Comparison of ENCODE assay signal across 28 cellular contexts in genomic region chr13:108632649-108633167, GRCh38. TPM values are rescaled to one million over a fixed set of nuclear protein-coding genes. Genes with fewer than 3 reads are reported as not detected.
"Had no signal": no experiment of that assay in that cellular context is flagged by ENCODE, and none has a peak within 500 bp of the region (broad histone marks: within the 10 kb centered on the region; RNA-seq: fewer than 3 reads in every experiment).

No MANE protein-coding gene starts in this region.

- H3K27me3 ChIP-seq: suprapubic skin, testis, thyroid gland, tibial artery, tibial nerve, transverse colon, upper lobe of left lung, upper lobe of right lung, uterus, vagina had no signal

- DNase-seq: stimulated activated CD4-positive, alpha-beta T cell treated with anti-CD3 and anti-CD28 coated beads, Interleukin-2, amount 100 ng/mL, for 48 hours; stimulated activated CD4-positive, alpha-beta T cell treated with anti-CD3 and anti-CD28 coated beads, Interleukin-4, amount 100 ng/mL, for 1 hour; stimulated activated CD4-positive, alpha-beta T cell treated with anti-CD3 and anti-CD28 coated beads, Interleukin-4, amount 100 ng/mL, for 24 hours; stimulated activated CD4-positive, alpha-beta T cell treated with anti-CD3 and anti-CD28 coated beads, Interleukin-4, amount 100 ng/mL, for 4 hours; stimulated activated CD8-positive, alpha-beta memory T cell treated with anti-CD3 and anti-CD28 coated beads, Interleukin-4, amount 100 ng/mL, for 48 hours; stimulated activated naive B cell treated with anti-CD40 and anti-IgM and Interleukin-4, amounts not matched to agents 10 μg/mL and 1 μg/mL and 100 μg/mL, for 72 hours; stimulated activated naive CD4-positive, alpha-beta T cell; stimulated activated naive CD4-positive, alpha-beta T cell treated with Interleukin-2 at 50 U/mL for 16 hours; stimulated activated naive CD8-positive, alpha-beta T cell treated with anti-CD3 and anti-CD28 coated beads, Interleukin-15, amount 100 ng/mL, for 72 hours; stimulated activated naive CD8-positive, alpha-beta T cell treated with anti-CD3 and anti-CD28 coated beads, Interleukin-15, Interleukin-2, amounts not matched to agents 100 U/mL and 50 U/mL, for 24 hours; stomach; substantia nigra; testis; thyroid gland; tibial artery; transverse colon; trophoblast cell; upper lobe of left lung; upper lobe of right lung; uterus had no signal

- H3K36me3 ChIP-seq: stomach, suprapubic skin, thoracic aorta, thyroid gland, tibial artery, tibial nerve, transverse colon, upper lobe of left lung, upper lobe of right lung, uterus, vagina had no signal

- H3K4me1 ChIP-seq: stomach, suprapubic skin, testis, thyroid gland, tibial artery, tibial nerve, transverse colon, upper lobe of left lung, upper lobe of right lung, uterus, vagina had no signal

- ATAC-seq: stimulated activated effector memory CD8-positive, alpha-beta T cell treated with anti-CD3 and anti-CD28 coated beads, Interleukin-12 subunit alpha, Interleukin-12 subunit beta, amount 100 ng/mL, for 72 hours; stimulated activated memory B cell treated with anti-CD40 and anti-IgM and Interleukin-4, amounts not matched to agents 10 μg/mL and 1 μg/mL and 100 μg/mL, for 72 hours; stimulated activated naive B cell treated with anti-CD40 and anti-IgM and Interleukin-4, amounts not matched to agents 10 μg/mL and 1 μg/mL and 100 μg/mL, for 72 hours; stimulated activated naive CD8-positive, alpha-beta T cell treated with anti-CD3 and anti-CD28 coated beads, Interleukin-15, amount 100 ng/mL, for 72 hours; stimulated activated naive CD8-positive, alpha-beta T cell treated with anti-CD3 and anti-CD28 coated beads, Interleukin-15, Interleukin-2, amounts not matched to agents 100 U/mL and 50 U/mL, for 24 hours; upper lobe of right lung had no signal

- FAIRE-seq: urothelium cell line had no signal

- H3K9me3 ChIP-seq: stomach, suprapubic skin, testis, thoracic aorta, thyroid gland, tibial artery, tibial nerve, transverse colon, upper lobe of left lung, upper lobe of right lung, uterus, vagina had no signal

- H3K27ac ChIP-seq: stomach, suprapubic skin, testis, thoracic aorta, thyroid gland, tibial artery, tibial nerve, transverse colon, upper lobe of left lung, upper lobe of right lung, uterus, vagina had no signal

- H3K4me3 ChIP-seq: stomach, suprapubic skin, testis, thoracic aorta, thyroid gland, tibial artery, tibial nerve, transverse colon, upper lobe of left lung, upper lobe of right lung, uterus, vagina had no signal

RNA-seq across cellular contexts. Expression of gene MYO16, which starts 3.3 kb away (rescaled TPM):
- total RNA-seq: ureter had no signal
